17 cellular contexts compared by ENCODE assay signal in genomic region chr10:76640765-76641164, GRCh38.
"Had no signal": no experiment of that assay in that cellular context is flagged by ENCODE, and none has a peak within 500 bp of the region (broad histone marks: within the 10 kb centered on the region; RNA-seq: fewer than 3 reads in every experiment).

No MANE protein-coding gene starts in this region.

- H3K9me3 ChIP-seq: pancreas, psoas muscle had no signal

- H3K27me3 ChIP-seq: pancreas had no signal

- H3K27ac ChIP-seq: pancreas, psoas muscle had no signal

- H3K36me3 ChIP-seq: pancreas had no signal

- H3K4me1 ChIP-seq: pancreas, psoas muscle had no signal

- ATAC-seq: activated CD8-positive, alpha-beta T cell treated with anti-CD3 and anti-CD28 coated beads, Interleukin-2, amount 10 ng/mL, durations not matched to agents 7 days and 5 days; activated naive CD8-positive, alpha-beta T cell treated with anti-CD3 and anti-CD28 coated beads, Interleukin-2, amount 50 U/mL, for 24 hours; pancreas; psoas muscle; right cardiac atrium; stimulated activated naive CD8-positive, alpha-beta T cell treated with anti-CD3 and anti-CD28 coated beads, Interleukin-15, Interleukin-2, amounts not matched to agents 100 U/mL and 50 U/mL, for 24 hours had no signal

- H3K4me3 ChIP-seq: pancreas, psoas muscle had no signal

- DNase-seq: activated CD4-positive, alpha-beta T cell treated with anti-CD3 and anti-CD28 coated beads for 1 hour; activated CD4-positive, alpha-beta T cell treated with anti-CD3 and anti-CD28 coated beads, Interleukin-2, amount 50 U/mL, for 1 hour; activated CD8-positive, alpha-beta T cell treated with anti-CD3 and anti-CD28 coated beads, Interleukin-2, amount 10 ng/mL, durations not matched to agents 7 days and 5 days; activated gamma-delta T cell; activated naive CD4-positive, alpha-beta T cell treated with anti-CD3 and anti-CD28 coated beads, Interleukin-2, amount 50 U/mL, for 16 hours; activated naive CD8-positive, alpha-beta T cell treated with anti-CD3 and anti-CD28 coated beads, Interleukin-2, amount 50 U/mL, for 24 hours; aorta; effector CD4-positive, alpha-beta T cell; glutamatergic neuron; hypothalamus; nephron progenitor cell; pancreas; psoas muscle; right cardiac atrium; stimulated activated CD4-positive, alpha-beta T cell treated with anti-CD3 and anti-CD28 coated beads, Interleukin-12 subunit alpha, Interleukin-12 subunit beta, amount 100 ng/mL, for 4 hours; stimulated activated CD4-positive, alpha-beta T cell treated with anti-CD3 and anti-CD28 coated beads, Interleukin-4, amount 100 ng/mL, for 4 hours; stimulated activated naive CD8-positive, alpha-beta T cell treated with anti-CD3 and anti-CD28 coated beads, Interleukin-15, Interleukin-2, amounts not matched to agents 100 U/mL and 50 U/mL, for 24 hours had no signal
